ENCODE assay signal across 22 cellular contexts in genomic region chr11:1024597-1025409, GRCh38. TPM values are rescaled to one million over a fixed set of nuclear protein-coding genes. Genes with fewer than 3 reads are reported as not detected.
DNase-seq lines count a peak whose midpoint lies in the region; ATAC-seq and TF ChIP-seq lines count a peak whose summit lies in the region.
"Had no signal": no experiment of that assay in that cellular context is flagged by ENCODE, and none has a peak within 500 bp of the region (broad histone marks: within the 10 kb centered on the region; RNA-seq: fewer than 3 reads in every experiment).

No MANE protein-coding gene starts in this region.

- H2AK5ac ChIP-seq in neuronal stem cell (ENCODE audit: low read depth, low read length), result no peak overlapping the region

- H3K27me3 ChIP-seq in right cardiac atrium (ENCODE audit: control insufficient read depth, insufficient read depth), result no peaks in the 10 kb centered on the region
- H3K27me3 ChIP-seq in right atrium auricular region, result no peaks in the 10 kb centered on the region
- H3K27me3 ChIP-seq in neuronal stem cell (ENCODE audit: control insufficient read depth in 3 of 3, insufficient read depth in 3 of 3, low read depth in 1 of 3, low read length in 3 of 3), result no peaks in the 10 kb centered on the region
- H3K27me3 ChIP-seq: BE2C; BLaER1 treated with 17β-estradiol and CSF1 and Interleukin-3, amounts not matched to agents 10 nM and 100 nM had no signal

- H3K4me1 ChIP-seq in right cardiac atrium (ENCODE audit: control insufficient read depth, insufficient read depth, low read length) (no peaks in the 10 kb centered on the region), right atrium auricular region (no peaks in the 10 kb centered on the region), neuronal stem cell (ENCODE audit: control insufficient read depth in 2 of 2, insufficient read depth in 1 of 2, low read depth in 1 of 2, low read length in 2 of 2) (no peaks in the 10 kb centered on the region)
- H3K4me1 ChIP-seq: A549, BE2C had no signal

- TF ChIP-seq RAD21 in Ishikawa (IDR thresholded peaks at IDR 0.05; ENCODE audit: low read depth), result no peak

- ATAC-seq in right cardiac atrium, result no peak
- ATAC-seq in natural killer cell treated with Interleukin-12 subunit alpha and Interleukin-12 subunit beta and Interleukin-15 and Interleukin-18, amount 100 ng/mL, for 72 hours, result no peak
- ATAC-seq: HCT116 had no signal

- intact Hi-C loops in right cardiac atrium (cut with DNase I), result no loop called here

- no peak overlapping the region for H2BK12ac ChIP-seq in neuronal stem cell (ENCODE audit: low read length)

- H3K4me2 ChIP-seq in neuronal stem cell (ENCODE audit: insufficient read depth, low read length, poor library complexity, severe bottlenecking), result no peak overlapping the region
- H3K4me2 ChIP-seq: A549; BLaER1 treated with 17β-estradiol and CSF1 and Interleukin-3, amounts not matched to agents 10 nM and 100 nM had no signal

- H2BK5ac ChIP-seq in neuronal stem cell (ENCODE audit: low read length), result no peak overlapping the region

- H3K27ac Mint-ChIP-seq in natural killer cell treated with Interleukin-12 subunit alpha and Interleukin-12 subunit beta and Interleukin-15 and Interleukin-18, amount 100 ng/mL, for 72 hours, result no peak overlapping the region
- H3K27ac Mint-ChIP-seq: CD14-positive monocyte; CD4-positive, alpha-beta T cell; CD8-positive, alpha-beta memory T cell; H9; HFFc6 had no signal

- peak overlapping the region; percentile 21 for H3K9ac ChIP-seq in neuronal stem cell (ENCODE audit: low read depth, low read length, poor library complexity)
- H3K9ac ChIP-seq: BLaER1 treated with 17β-estradiol and CSF1 and Interleukin-3, amounts not matched to agents 10 nM and 100 nM; GM23248 had no signal

- H3K36me3 Mint-ChIP-seq in natural killer cell treated with Interleukin-12 subunit alpha and Interleukin-12 subunit beta and Interleukin-15 and Interleukin-18, amount 100 ng/mL, for 72 hours, result no peaks in the 10 kb centered on the region
- H3K36me3 Mint-ChIP-seq: CD14-positive monocyte had no signal

- peak overlapping the region; percentile 80 for H3K18ac ChIP-seq in neuronal stem cell (ENCODE audit: low read length)

- peaks cover 7% of the 10 kb centered on the region in 2 donors for H3K4me1 Mint-ChIP-seq in natural killer cell treated with Interleukin-12 subunit alpha and Interleukin-12 subunit beta and Interleukin-15 and Interleukin-18, amount 100 ng/mL, for 72 hours (ENCODE audit: low read depth in 2 of 2)
- H3K4me1 Mint-ChIP-seq: CD14-positive monocyte, H9 had no signal

- TF ChIP-seq EP300 in Ishikawa (IDR thresholded peaks at IDR 0.05; ENCODE audit: borderline replicate concordance), result no peak

- H3K9me3 ChIP-seq in right cardiac atrium (ENCODE audit: control insufficient read depth, low read length) (no peaks in the 10 kb centered on the region), right atrium auricular region (no peaks in the 10 kb centered on the region), neuronal stem cell (replicated peaks in 1 of 2; ENCODE audit: control insufficient read depth in 2 of 2, insufficient read depth in 1 of 2, low read depth in 1 of 2, low read length in 2 of 2) (no peaks in the 10 kb centered on the region)
- H3K9me3 ChIP-seq: A549; BE2C; BLaER1 treated with 17β-estradiol and CSF1 and Interleukin-3, amounts not matched to agents 10 nM and 100 nM had no signal

- no peak overlapping the region for H2BK15ac ChIP-seq in neuronal stem cell (ENCODE audit: low read length)

- H3K4me3 Mint-ChIP-seq in natural killer cell treated with Interleukin-12 subunit alpha and Interleukin-12 subunit beta and Interleukin-15 and Interleukin-18, amount 100 ng/mL, for 72 hours, result no peak overlapping the region
- H3K4me3 Mint-ChIP-seq: CD14-positive monocyte; CD4-positive, alpha-beta T cell; CD8-positive, alpha-beta memory T cell; H9; HFFc6 had no signal

- H3K23ac ChIP-seq in neuronal stem cell (ENCODE audit: low read depth, low read length, poor library complexity), result no peak overlapping the region

- 87% methylated on average over 48 of the region's 48 CpGs for WGBS in right cardiac atrium
- WGBS in neuronal stem cell (ENCODE audit: extremely low coverage in 2 of 2, insufficient read length in 2 of 2, insufficient replicate concordance in 1 of 2), 2 donors, result no CpG with 5 or more reads among the region's 48 CpGs

- DNase-seq in right cardiac atrium (peak in 2 of 3 donors; percentile 46 to 52), right atrium auricular region (ENCODE audit: low spot score) (no peak), neuronal stem cell (ENCODE audit: low spot score) (no peak), SKM-1 treated with dmso at 0.1 percent for 144 hours (lab: John Stamatoyannopoulos, UW; ENCODE audit: unreplicated experiment) (no peak)
- no peak for DNase-seq in natural killer cell treated with Interleukin-12 subunit alpha and Interleukin-12 subunit beta and Interleukin-15 and Interleukin-18, amount 100 ng/mL, for 72 hours (ENCODE audit: low spot score)
- DNase-seq: 8988T; ACHN; AML-193; BE2C; CD4-positive, alpha-beta T cell; CD8-positive, alpha-beta memory T cell; DMS153; DND-41; H9; HFFc6 had no signal

- H3K27ac ChIP-seq in right cardiac atrium (ENCODE audit: low read length) (no peak overlapping the region), right atrium auricular region (no peak overlapping the region), neuronal stem cell (replicated peaks; ENCODE audit: low read length) (no peak overlapping the region)
- H3K27ac ChIP-seq: A549; BLaER1 treated with 17β-estradiol and CSF1 and Interleukin-3, amounts not matched to agents 10 nM and 100 nM; GM23248 had no signal

- peaks cover 2% of the 10 kb centered on the region for H3K79me1 ChIP-seq in neuronal stem cell (ENCODE audit: low read depth, low read length)

- no peak overlapping the region for H3K4ac ChIP-seq in neuronal stem cell (ENCODE audit: low read length)

- no peak overlapping the region for H3K4me3 ChIP-seq in right cardiac atrium (ENCODE audit: low read length)
- H3K4me3 ChIP-seq in right atrium auricular region, result no peak overlapping the region
- no peak overlapping the region for H3K4me3 ChIP-seq in neuronal stem cell (ENCODE audit: low read length in 2 of 2)
- H3K4me3 ChIP-seq: A549; BLaER1 treated with 17β-estradiol and CSF1 and Interleukin-3, amounts not matched to agents 10 nM and 100 nM; GM23248 had no signal

- H4K91ac ChIP-seq in neuronal stem cell (ENCODE audit: low read depth, low read length, poor library complexity), result no peak overlapping the region

- H3K14ac ChIP-seq in neuronal stem cell (ENCODE audit: low read length), result peak overlapping the region; percentile 8

- H2AFZ ChIP-seq in neuronal stem cell (ENCODE audit: low read length), result no peak overlapping the region
- H2AFZ ChIP-seq: GM23248 had no signal

- no peaks in the 10 kb centered on the region for H3K27me3 Mint-ChIP-seq in natural killer cell treated with Interleukin-12 subunit alpha and Interleukin-12 subunit beta and Interleukin-15 and Interleukin-18, amount 100 ng/mL, for 72 hours
- H3K27me3 Mint-ChIP-seq: CD4-positive, alpha-beta T cell; CD8-positive, alpha-beta memory T cell had no signal

- H3K36me3 ChIP-seq in right atrium auricular region (no peaks in the 10 kb centered on the region), neuronal stem cell (replicated peaks in 1 of 2; ENCODE audit: control insufficient read depth in 2 of 2, insufficient read depth in 2 of 2, low read length in 2 of 2) (peaks cover 0 to 4% of the 10 kb centered on the region in 2 donors)
- H3K36me3 ChIP-seq: BE2C had no signal

- no peak overlapping the region for H4K8ac ChIP-seq in neuronal stem cell (ENCODE audit: low read depth, low read length)

- no peaks in the 10 kb centered on the region for H3K9me3 Mint-ChIP-seq in natural killer cell treated with Interleukin-12 subunit alpha and Interleukin-12 subunit beta and Interleukin-15 and Interleukin-18, amount 100 ng/mL, for 72 hours
- H3K9me3 Mint-ChIP-seq: CD14-positive monocyte; CD4-positive, alpha-beta T cell; CD8-positive, alpha-beta memory T cell; H9; HFFc6 had no signal

- H2BK120ac ChIP-seq in neuronal stem cell (ENCODE audit: low read depth, low read length), result no peak overlapping the region

- no peak for TF ChIP-seq CTCF in right atrium auricular region (IDR thresholded peaks at IDR 0.05)

TF ChIP-seq in Ishikawa, 13 proteins besides CTCF, POLR2A, EP300 and RAD21 (continues in another document):
- no peak for TF ChIP-seq YY1 (IDR thresholded peaks at IDR 0.05; ENCODE audit: low read depth)
- TF ChIP-seq, protein P1, sequence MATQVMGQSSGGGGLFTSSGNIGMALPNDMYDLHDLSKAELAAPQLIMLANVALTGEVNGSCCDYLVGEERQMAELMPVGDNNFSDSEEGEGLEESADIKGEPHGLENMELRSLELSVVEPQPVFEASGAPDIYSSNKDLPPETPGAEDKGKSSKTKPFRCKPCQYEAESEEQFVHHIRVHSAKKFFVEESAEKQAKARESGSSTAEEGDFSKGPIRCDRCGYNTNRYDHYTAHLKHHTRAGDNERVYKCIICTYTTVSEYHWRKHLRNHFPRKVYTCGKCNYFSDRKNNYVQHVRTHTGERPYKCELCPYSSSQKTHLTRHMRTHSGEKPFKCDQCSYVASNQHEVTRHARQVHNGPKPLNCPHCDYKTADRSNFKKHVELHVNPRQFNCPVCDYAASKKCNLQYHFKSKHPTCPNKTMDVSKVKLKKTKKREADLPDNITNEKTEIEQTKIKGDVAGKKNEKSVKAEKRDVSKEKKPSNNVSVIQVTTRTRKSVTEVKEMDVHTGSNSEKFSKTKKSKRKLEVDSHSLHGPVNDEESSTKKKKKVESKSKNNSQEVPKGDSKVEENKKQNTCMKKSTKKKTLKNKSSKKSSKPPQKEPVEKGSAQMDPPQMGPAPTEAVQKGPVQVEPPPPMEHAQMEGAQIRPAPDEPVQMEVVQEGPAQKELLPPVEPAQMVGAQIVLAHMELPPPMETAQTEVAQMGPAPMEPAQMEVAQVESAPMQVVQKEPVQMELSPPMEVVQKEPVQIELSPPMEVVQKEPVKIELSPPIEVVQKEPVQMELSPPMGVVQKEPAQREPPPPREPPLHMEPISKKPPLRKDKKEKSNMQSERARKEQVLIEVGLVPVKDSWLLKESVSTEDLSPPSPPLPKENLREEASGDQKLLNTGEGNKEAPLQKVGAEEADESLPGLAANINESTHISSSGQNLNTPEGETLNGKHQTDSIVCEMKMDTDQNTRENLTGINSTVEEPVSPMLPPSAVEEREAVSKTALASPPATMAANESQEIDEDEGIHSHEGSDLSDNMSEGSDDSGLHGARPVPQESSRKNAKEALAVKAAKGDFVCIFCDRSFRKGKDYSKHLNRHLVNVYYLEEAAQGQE (IDR thresholded peaks at IDR 0.05; ENCODE audit: low read depth), result peak; percentile 62

RNA-seq across cellular contexts. Expression of gene MUC6, which starts 11.7 kb away (rescaled TPM):
- total RNA-seq in right cardiac atrium (not detected), right atrium auricular region (not detected)
- polyA plus RNA-seq in right cardiac atrium, result 0.05 TPM
- not detected for polyA plus RNA-seq in neuronal stem cell (2013, experiment 1 of 2)
- not detected for polyA plus RNA-seq in neuronal stem cell (2013, experiment 2 of 2)
- not detected for total RNA-seq in natural killer cell treated with Interleukin-12 subunit alpha and Interleukin-12 subunit beta and Interleukin-15 and Interleukin-18, amount 100 ng/mL, for 72 hours
- total RNA-seq: CD4-positive, alpha-beta T cell; CD8-positive, alpha-beta memory T cell; GM23248; H4; H9; HFFc6 had no signal
- polyA plus RNA-seq: A549; CD14-positive monocyte; CD8-positive, alpha-beta memory T cell; GM23248 had no signal

RNA-seq across cellular contexts. Expression of gene MUC2, which starts 49.9 kb away (rescaled TPM):
- total RNA-seq in right cardiac atrium (under 1 TPM in 1 of 4 donors, not detected in 3; 0.03 TPM), right atrium auricular region (not detected)
- polyA plus RNA-seq in right cardiac atrium, result 0.02 TPM
- not detected for polyA plus RNA-seq in neuronal stem cell (2013, experiment 1 of 2)
- polyA plus RNA-seq in neuronal stem cell (2013, experiment 2 of 2), result under 0.01 TPM
- not detected for total RNA-seq in natural killer cell treated with Interleukin-12 subunit alpha and Interleukin-12 subunit beta and Interleukin-15 and Interleukin-18, amount 100 ng/mL, for 72 hours
- total RNA-seq: CD4-positive, alpha-beta T cell; CD8-positive, alpha-beta memory T cell; GM23248; H4; H9 had no signal
- polyA plus RNA-seq: CD14-positive monocyte; CD8-positive, alpha-beta memory T cell; GM23248 had no signal

Comparison
In these comparisons a context has a peak if more than half of its experiments do, and no peak if none do; other contexts are left out.
1. DNase-seq: peak in right cardiac atrium (2 of 3); none in right atrium auricular region (single experiment), neuronal stem cell (single experiment), natural killer cell treated with Interleukin-12 subunit alpha and Interleukin-12 subunit beta and Interleukin-15 and Interleukin-18, amount 100 ng/mL, for 72 hours (single experiment) and SKM-1 treated with dmso at 0.1 percent for 144 hours (single experiment).